1 cellular context compared by ENCODE assay signal in genomic region chr17:7989781-7990655, GRCh38.
TF ChIP-seq lines count a peak whose summit lies in the region.

No MANE protein-coding gene starts in this region.

TF ChIP-seq in HEK293, 187 proteins besides CTCF, POLR2A, EP300 and RAD21 (continued from another document and continues in another):
- no peak for TF ChIP-seq ZBTB44 (tag by site-specific recombination; IDR thresholded peaks at IDR 0.05)
- peak; percentile 34; the same call in 1 of the 2 replicates for TF ChIP-seq ZBTB10 (tag by site-specific recombination; IDR thresholded peaks at IDR 0.05)
- no peak for TF ChIP-seq FEZF1 (tag by site-specific recombination; IDR thresholded peaks at IDR 0.05)
- peak; percentile 37; the same call in 1 of the 2 replicates for TF ChIP-seq KLF17 (tag by site-specific recombination; IDR thresholded peaks at IDR 0.05)
- peak; percentile 28; the same call in 1 of the 2 replicates for TF ChIP-seq SP3 (tag by site-specific recombination; IDR thresholded peaks at IDR 0.05)
- no peak for TF ChIP-seq ZNF623 (tag by site-specific recombination; IDR thresholded peaks at IDR 0.05)
- peak; percentile 31; the same call in 1 of the 2 replicates for TF ChIP-seq ZNF843 (tag by site-specific recombination; IDR thresholded peaks at IDR 0.05)
- TF ChIP-seq ZFP41 (tag by site-specific recombination; IDR thresholded peaks at IDR 0.05; ENCODE audit: borderline replicate concordance), result no peak
- peak; percentile 39 for TF ChIP-seq ZNF654 (tag by site-specific recombination; IDR thresholded peaks at IDR 0.05; ENCODE audit: low read depth)
- TF ChIP-seq ZNF266 (tag by site-specific recombination; IDR thresholded peaks at IDR 0.05; ENCODE audit: low read depth), result no peak
- TF ChIP-seq GLI4 (tag by site-specific recombination; IDR thresholded peaks at IDR 0.05), result no peak
- TF ChIP-seq ZNF548 (tag by site-specific recombination; IDR thresholded peaks at IDR 0.05), result no peak
- peak; percentile 43; the same call in 1 of the 2 replicates for TF ChIP-seq KLF8 (tag by site-specific recombination; IDR thresholded peaks at IDR 0.05)
- TF ChIP-seq GLIS2 (tag by site-specific recombination; IDR thresholded peaks at IDR 0.05), result peak; percentile 78
- TF ChIP-seq ZNF610 (tag by site-specific recombination; IDR thresholded peaks at IDR 0.05; ENCODE audit: borderline replicate concordance), result no peak
- 0 out of 2 replicates have a peak, but pooled peaks have one; percentile 60 for TF ChIP-seq ZNF792 (tag by site-specific recombination; IDR thresholded peaks at IDR 0.05)
- no peak for TF ChIP-seq ZNF239 (tag by site-specific recombination; IDR thresholded peaks at IDR 0.05)
- no peak for TF ChIP-seq ZSCAN4 (tag by site-specific recombination; IDR thresholded peaks at IDR 0.05)
- no peak for TF ChIP-seq REPIN1 (tag by site-specific recombination; IDR thresholded peaks at IDR 0.05; ENCODE audit: low read depth)
- no peak for TF ChIP-seq ZNF133 (tag by site-specific recombination; IDR thresholded peaks at IDR 0.05)
- no peak; the same call in 1 of the 2 replicates for TF ChIP-seq ZNF223 (tag by site-specific recombination; IDR thresholded peaks at IDR 0.05)
- TF ChIP-seq HOXA7 (CRISPR knock-in tag; IDR thresholded peaks at IDR 0.05; ENCODE audit: borderline replicate concordance), result no peak
- peak; percentile 82 for TF ChIP-seq KLF16 (tag by site-specific recombination; IDR thresholded peaks at IDR 0.05)
- TF ChIP-seq ZNF274 (IDR thresholded peaks at IDR 0.05; ENCODE audit: low read length), result no peak
- no peak for TF ChIP-seq ZNF274 (tag by site-specific recombination; IDR thresholded peaks at IDR 0.05; ENCODE audit: borderline replicate concordance)
- TF ChIP-seq ZNF600 (tag by site-specific recombination; IDR thresholded peaks at IDR 0.05), result peak; percentile 98
- TF ChIP-seq ZNF707 (tag by site-specific recombination; IDR thresholded peaks at IDR 0.05), result no peak
- peak; percentile 91 for TF ChIP-seq PATZ1 (tag by site-specific recombination; IDR thresholded peaks at IDR 0.05)
- TF ChIP-seq KLF9 (tag by site-specific recombination; IDR thresholded peaks at IDR 0.05; ENCODE audit: low read depth), result 0 out of 2 replicates have a peak, but pooled peaks have one; percentile 17
- TF ChIP-seq SETDB1 (IDR thresholded peaks at IDR 0.05; ENCODE audit: insufficient read length, low read length), result no peak
- 0 out of 2 replicates have a peak, but pooled peaks have one; percentile 12 for TF ChIP-seq SP2 (tag by site-specific recombination; IDR thresholded peaks at IDR 0.05)
- TF ChIP-seq GLIS1 (tag by site-specific recombination; IDR thresholded peaks at IDR 0.05), result peak; percentile 70
- no peak for TF ChIP-seq ZNF449 (tag by site-specific recombination; IDR thresholded peaks at IDR 0.05)
- TF ChIP-seq ZNF155 (tag by site-specific recombination; IDR thresholded peaks at IDR 0.05), result no peak
- TF ChIP-seq ZNF488 (tag by site-specific recombination; IDR thresholded peaks at IDR 0.05), result no peak
- TF ChIP-seq ZNF521 (tag by site-specific recombination; IDR thresholded peaks at IDR 0.05), result no peak
- TF ChIP-seq ZNF791 (tag by site-specific recombination; IDR thresholded peaks at IDR 0.05), result no peak
- TF ChIP-seq ZNF423 (tag by site-specific recombination; IDR thresholded peaks at IDR 0.05), result peak; percentile 83
- TF ChIP-seq ZSCAN16 (tag by site-specific recombination; IDR thresholded peaks at IDR 0.05), result no peak
- TF ChIP-seq PRDM1 (tag by site-specific recombination; IDR thresholded peaks at IDR 0.05), result no peak
- no peak for TF ChIP-seq ZNF26 (tag by site-specific recombination; IDR thresholded peaks at IDR 0.05)
- no peak for TF ChIP-seq ZNF302 (tag by site-specific recombination; IDR thresholded peaks at IDR 0.05; ENCODE audit: low read depth)
- no peak for TF ChIP-seq ZBTB21 (tag by site-specific recombination; IDR thresholded peaks at IDR 0.05)
- TF ChIP-seq TRIM28 (IDR thresholded peaks at IDR 0.05; ENCODE audit: borderline replicate concordance, low read length), result no peak
- peak; percentile 94 for TF ChIP-seq ZNF501 (tag by site-specific recombination; IDR thresholded peaks at IDR 0.05)
- no peak for TF ChIP-seq ZNF585B (tag by site-specific recombination; IDR thresholded peaks at IDR 0.05)
- 0 out of 2 replicates have a peak, but pooled peaks have one; percentile 24 for TF ChIP-seq ZNF518A (tag by site-specific recombination; conservative IDR thresholded peaks at IDR 0.05; ENCODE audit: low read depth)
